ENCODE assay signal across 8 cellular contexts in genomic region chr5:180291943-180292831, GRCh38. TPM values are rescaled to one million over a fixed set of nuclear protein-coding genes. Genes with fewer than 3 reads are reported as not detected.
DNase-seq lines count a peak whose midpoint lies in the region; ATAC-seq lines count a peak whose summit lies in the region.

TSS of gene MAPK9 (minus strand) at chr5:180292083. CDS start at chr5:180280561, 11,522 bp downstream.

- WGBS in esophagus, 2 donors, result 0 to 1% methylated on average over 106 to 122 of the region's 122 CpGs

- H3K4me1 ChIP-seq in esophagus (ENCODE audit: control insufficient read depth in 2 of 2, insufficient read depth in 2 of 2, low read length in 1 of 2), result peaks cover 4 to 6% of the 10 kb centered on the region in 2 donors
- H3K4me1 ChIP-seq in muscle layer of colon (ENCODE audit: insufficient read depth, low read length), result peaks cover 25% of the 10 kb centered on the region

- peak; percentile 76 for ATAC-seq in GM19467 (IDR thresholded peaks at IDR 0.05; ENCODE audit: unreplicated experiment)

- H3K27me3 ChIP-seq in esophagus (ENCODE audit: control insufficient read depth in 1 of 2, insufficient read depth in 2 of 2, low read length in 2 of 2) (no peaks in the 10 kb centered on the region), muscle layer of colon (ENCODE audit: control insufficient read depth in 1 of 2, insufficient read depth in 2 of 2, low read length in 2 of 2) (no peaks in the 10 kb centered on the region)

- H3K9me3 ChIP-seq in esophagus (ENCODE audit: control insufficient read depth in 2 of 2, insufficient read depth in 1 of 2, low read depth in 1 of 2, low read length in 1 of 2), result no peaks in the 10 kb centered on the region
- H3K9me3 ChIP-seq in muscle layer of colon (ENCODE audit: low read length), result no peaks in the 10 kb centered on the region

- H3K36me3 ChIP-seq in esophagus (ENCODE audit: control insufficient read depth in 2 of 2, insufficient read depth in 2 of 2, low read length in 1 of 2) (no peaks in the 10 kb centered on the region), muscle layer of colon (ENCODE audit: insufficient read depth, low read length) (no peaks in the 10 kb centered on the region)

- H3K9ac ChIP-seq in muscle layer of colon (ENCODE audit: low read length), result peak within 1 kb of the TSS; percentile 24

- peak; percentile 82 for DNase-seq in COR-L47 (lab: John Stamatoyannopoulos, UW)
- peak; percentile 81 for DNase-seq in HPDE6-E6E7 (ENCODE audit: extremely low spot score)
- peak; percentile 85 for DNase-seq in OCI-M1 (lab: John Stamatoyannopoulos, UW)
- peak; percentile 88 for DNase-seq in activated T-cell treated with anti-CD3 and anti-CD28 coated beads, Interleukin-2, amount 50 U/mL, for 1 hour
- peak; percentile 60 to 70 for DNase-seq in stimulated activated CD8-positive, alpha-beta memory T cell treated with anti-CD3 and anti-CD28 coated beads, Interleukin-7, amount 100 ng/mL, for 1 hour (ENCODE audit: low read depth in 2 of 2)

- peak within 1 kb of the TSS; percentile 65 to 94 for H3K4me3 ChIP-seq in esophagus (ENCODE audit: low read depth in 1 of 2, low read length in 2 of 2)
- peak within 1 kb of the TSS; percentile 61 to 99 for H3K4me3 ChIP-seq in muscle layer of colon (ENCODE audit: low read depth in 1 of 2, low read length in 2 of 2)

- H3K27ac ChIP-seq in esophagus (ENCODE audit: low read depth in 2 of 2, low read length in 1 of 2) (peak within 1 kb of the TSS; percentile 69 to 95), muscle layer of colon (ENCODE audit: low read depth, low read length) (peak within 1 kb of the TSS; percentile 76)

RNA-seq across cellular contexts. Expression of gene MAPK9, which starts in this region (rescaled TPM):
- polyA plus RNA-seq in esophagus, result 10 to 100 TPM in 1 of 2 donors, 1 to 10 TPM in 1; 5.4 to 10.3 TPM

Comparison
In these comparisons a context has a peak if more than half of its experiments do, and no peak if none do; other contexts are left out.
1. Peak in every context shown above with its lines: DNase-seq, ATAC-seq, H3K4me3 ChIP-seq and H3K27ac ChIP-seq.